ENCODE assay signal across 1 cellular context in genomic region chr5:555058-555623, GRCh38.
TF ChIP-seq lines count a peak whose summit lies in the region.

No MANE protein-coding gene starts in this region.

TF ChIP-seq in IMR-90, 13 proteins besides CTCF, POLR2A, EP300 and RAD21 (continued from another document):
- no peak for TF ChIP-seq MAZ (IDR thresholded peaks at IDR 0.05; ENCODE audit: borderline replicate concordance, low read depth, low read length)
- no peak for TF ChIP-seq RFX5 (IDR thresholded peaks at IDR 0.05; ENCODE audit: low read depth, low read length)
- TF ChIP-seq, protein P1, sequence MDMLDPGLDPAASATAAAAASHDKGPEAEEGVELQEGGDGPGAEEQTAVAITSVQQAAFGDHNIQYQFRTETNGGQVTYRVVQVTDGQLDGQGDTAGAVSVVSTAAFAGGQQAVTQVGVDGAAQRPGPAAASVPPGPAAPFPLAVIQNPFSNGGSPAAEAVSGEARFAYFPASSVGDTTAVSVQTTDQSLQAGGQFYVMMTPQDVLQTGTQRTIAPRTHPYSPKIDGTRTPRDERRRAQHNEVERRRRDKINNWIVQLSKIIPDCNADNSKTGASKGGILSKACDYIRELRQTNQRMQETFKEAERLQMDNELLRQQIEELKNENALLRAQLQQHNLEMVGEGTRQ (IDR thresholded peaks at IDR 0.05; ENCODE audit: low read depth, low read length), result no peak
- TF ChIP-seq NFE2L2 (IDR thresholded peaks at IDR 0.05; ENCODE audit: low read depth, low read length), result no peak
